Comparison of ENCODE assay signal across 15 cellular contexts in the genomic region with DNA sequence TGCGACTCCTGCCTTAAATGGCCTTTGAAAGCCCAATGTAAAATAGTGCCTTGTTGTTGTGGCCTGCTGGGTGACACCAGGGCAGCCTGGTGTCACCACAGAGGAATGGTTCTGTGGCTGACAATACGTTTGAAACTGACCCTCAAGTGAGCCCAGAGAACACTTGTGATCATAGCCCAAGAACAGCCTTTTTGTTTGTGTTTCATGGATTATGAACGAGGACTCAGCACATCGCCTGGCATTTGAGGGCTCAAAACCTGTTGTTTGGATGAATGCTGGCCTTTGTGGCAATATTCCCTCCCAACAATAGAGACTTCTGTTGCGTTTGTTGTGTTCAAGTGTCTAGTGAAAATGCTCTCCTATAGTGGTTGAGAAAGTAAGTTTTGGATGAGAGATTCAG.
"Had no signal": no experiment of that assay in that cellular context is flagged by ENCODE, and none has a peak within 500 bp of the region (broad histone marks: within the 10 kb centered on the region; RNA-seq: fewer than 3 reads in every experiment).

No MANE protein-coding gene starts in this region.

- H3K27ac Mint-ChIP-seq: endodermal cell; naive thymus-derived CD4-positive, alpha-beta T cell; nephron progenitor cell; stimulated activated naive B cell treated with anti-CD40 and anti-IgM and Interleukin-4, amounts not matched to agents 10 μg/mL and 1 μg/mL and 100 μg/mL, for 72 hours; stimulated activated naive CD8-positive, alpha-beta T cell treated with anti-CD3 and anti-CD28 coated beads, Interleukin-15, amount 100 ng/mL, for 72 hours had no signal

- DNase-seq: effector CD4-positive, alpha-beta T cell; endodermal cell; heart right ventricle; left lung; lower lobe of right lung; mesenchymal stem cell; naive thymus-derived CD4-positive, alpha-beta T cell; nephron progenitor cell; spleen; stimulated activated CD4-positive, alpha-beta T cell treated with anti-CD3 and anti-CD28 coated beads, Interleukin-15, amount 100 ng/mL, for 24 hours; stimulated activated CD4-positive, alpha-beta T cell treated with anti-CD3 and anti-CD28 coated beads, Interleukin-1b, Interleukin-23, amount 100 ng/mL, for 48 hours; stimulated activated CD4-positive, alpha-beta T cell treated with anti-CD3 and anti-CD28 coated beads, Interleukin-4, amount 100 ng/mL, for 24 hours; stimulated activated naive B cell treated with anti-CD40 and anti-IgM and Interleukin-4, amounts not matched to agents 10 μg/mL and 1 μg/mL and 100 μg/mL, for 72 hours; stimulated activated naive CD8-positive, alpha-beta T cell treated with anti-CD3 and anti-CD28 coated beads, Interleukin-15, amount 100 ng/mL, for 72 hours; trophoblast cell had no signal

- ATAC-seq: heart right ventricle; left lung; lower lobe of right lung; naive thymus-derived CD4-positive, alpha-beta T cell; stimulated activated naive B cell treated with anti-CD40 and anti-IgM and Interleukin-4, amounts not matched to agents 10 μg/mL and 1 μg/mL and 100 μg/mL, for 72 hours; stimulated activated naive CD8-positive, alpha-beta T cell treated with anti-CD3 and anti-CD28 coated beads, Interleukin-15, amount 100 ng/mL, for 72 hours had no signal

- H3K4me3 Mint-ChIP-seq: endodermal cell; naive thymus-derived CD4-positive, alpha-beta T cell; nephron progenitor cell; stimulated activated naive B cell treated with anti-CD40 and anti-IgM and Interleukin-4, amounts not matched to agents 10 μg/mL and 1 μg/mL and 100 μg/mL, for 72 hours; stimulated activated naive CD8-positive, alpha-beta T cell treated with anti-CD3 and anti-CD28 coated beads, Interleukin-15, amount 100 ng/mL, for 72 hours had no signal
